Comparison of ENCODE assay signal across 9 cellular contexts in genomic region chr16:4496305-4496704, GRCh38. TPM values are rescaled to one million over a fixed set of nuclear protein-coding genes. Genes with fewer than 3 reads are reported as not detected.
A peak's percentile ranks its signal among the peaks of the same experiment; 100 is the strongest.
DNase-seq lines count a peak whose midpoint lies in the region; ATAC-seq, FAIRE-seq and TF ChIP-seq lines count a peak whose summit lies in the region.
"Had no signal": no experiment of that assay in that cellular context is flagged by ENCODE, and none has a peak within 500 bp of the region (broad histone marks: within the 10 kb centered on the region; RNA-seq: fewer than 3 reads in every experiment).

No MANE protein-coding gene starts in this region.

- H3K27ac Mint-ChIP-seq in natural killer cell treated with Interleukin-12 subunit alpha and Interleukin-12 subunit beta and Interleukin-15 and Interleukin-18, amount 100 ng/mL, for 72 hours, result peak overlapping the region in 1 of 2 donors; percentile 67
- H3K27ac Mint-ChIP-seq in endothelial cell (ENCODE audit: unreplicated experiment), result no peak overlapping the region

- H3K9me3 Mint-ChIP-seq in natural killer cell treated with Interleukin-12 subunit alpha and Interleukin-12 subunit beta and Interleukin-15 and Interleukin-18, amount 100 ng/mL, for 72 hours, result no peaks in the 10 kb centered on the region
- H3K9me3 Mint-ChIP-seq in endothelial cell (ENCODE audit: unreplicated experiment), result no peaks in the 10 kb centered on the region

- H3K27me3 ChIP-seq in bronchial epithelial cell (ENCODE audit: control insufficient read depth, insufficient read depth, low read length), result no peaks in the 10 kb centered on the region
- H3K27me3 ChIP-seq: ascending aorta had no signal

- DNase-seq in Daoy (ENCODE audit: low read depth) (peak; percentile 58), LHCN-M2 (ENCODE audit: low read depth) (peak; percentile 68), bronchial epithelial cell (ENCODE audit: low read depth) (peak; percentile 88), endothelial cell (ENCODE audit: low spot score) (no peak), T-helper 1 cell (no peak), NCI-H2196 (lab: John Stamatoyannopoulos, UW; ENCODE audit: unreplicated experiment) (no peak)
- no peak for DNase-seq in natural killer cell treated with Interleukin-12 subunit alpha and Interleukin-12 subunit beta and Interleukin-15 and Interleukin-18, amount 100 ng/mL, for 72 hours (ENCODE audit: low spot score)
- DNase-seq: NCI-H1436 had no signal

- ATAC-seq in natural killer cell treated with Interleukin-12 subunit alpha and Interleukin-12 subunit beta and Interleukin-15 and Interleukin-18, amount 100 ng/mL, for 72 hours, result peak; percentile 43 to 55

- H3K4me1 Mint-ChIP-seq in natural killer cell treated with Interleukin-12 subunit alpha and Interleukin-12 subunit beta and Interleukin-15 and Interleukin-18, amount 100 ng/mL, for 72 hours (ENCODE audit: low read depth in 2 of 2), result peaks cover 48 to 50% of the 10 kb centered on the region in 2 donors
- H3K4me1 Mint-ChIP-seq in endothelial cell (ENCODE audit: unreplicated experiment), result peaks cover 30% of the 10 kb centered on the region

- FAIRE-seq in bronchial epithelial cell (lab: Jason Lieb, UNC), result no peak

- TF ChIP-seq CTCF in bronchial epithelial cell (IDR thresholded peaks at IDR 0.05; ENCODE audit: insufficient read depth, low read length, severe bottlenecking), result no peak
- TF ChIP-seq CTCF in endothelial cell (IDR thresholded peaks at IDR 0.05; ENCODE audit: unreplicated experiment), result no peak

- no peak overlapping the region for H3K4me3 Mint-ChIP-seq in natural killer cell treated with Interleukin-12 subunit alpha and Interleukin-12 subunit beta and Interleukin-15 and Interleukin-18, amount 100 ng/mL, for 72 hours
- H3K4me3 Mint-ChIP-seq in endothelial cell (ENCODE audit: unreplicated experiment), result no peak overlapping the region

- peaks cover 4% of the 10 kb centered on the region for H3K36me3 Mint-ChIP-seq in natural killer cell treated with Interleukin-12 subunit alpha and Interleukin-12 subunit beta and Interleukin-15 and Interleukin-18, amount 100 ng/mL, for 72 hours
- peaks cover 30% of the 10 kb centered on the region for H3K36me3 Mint-ChIP-seq in endothelial cell (ENCODE audit: low read depth, unreplicated experiment)

- no peaks in the 10 kb centered on the region for H3K27me3 Mint-ChIP-seq in natural killer cell treated with Interleukin-12 subunit alpha and Interleukin-12 subunit beta and Interleukin-15 and Interleukin-18, amount 100 ng/mL, for 72 hours
- H3K27me3 Mint-ChIP-seq in endothelial cell (ENCODE audit: unreplicated experiment), result peaks cover 4% of the 10 kb centered on the region

- no peaks in the 10 kb centered on the region for H3K36me3 ChIP-seq in bronchial epithelial cell (ENCODE audit: control insufficient read depth, insufficient read depth, low read length)

- H3K4me3 ChIP-seq in bronchial epithelial cell (ENCODE audit: low read depth, low read length), result no peak overlapping the region
- H3K4me3 ChIP-seq: ascending aorta had no signal

RNA-seq across cellular contexts. Expression of gene HMOX2, which starts 20.1 kb away (rescaled TPM):
- total RNA-seq in Daoy (2014; rRNA removed; shearing (Covaris generic)), result 38.6 and 41.3 TPM in 2 replicates
- total RNA-seq in LHCN-M2 (2014; rRNA removed) (48.6 and 49.9 TPM in 2 replicates), bronchial epithelial cell (66.1 and 92.7 TPM in 2 replicates), endothelial cell (ENCODE audit: unreplicated experiment) (225 TPM)
- polyA plus RNA-seq in LHCN-M2 (2012), result 65.6 TPM
- 100 to 1,000 TPM in 1 of 2 donors, 10 to 100 TPM in 1; 99.5 to 102 TPM for total RNA-seq in natural killer cell treated with Interleukin-12 subunit alpha and Interleukin-12 subunit beta and Interleukin-15 and Interleukin-18, amount 100 ng/mL, for 72 hours

RNA-seq across cellular contexts. Expression of gene NMRAL1, which starts 21.9 kb away (rescaled TPM):
- 26.5 and 53.5 TPM in 2 replicates for total RNA-seq in Daoy (2014; rRNA removed; shearing (Covaris generic))
- total RNA-seq in LHCN-M2 (2014; rRNA removed) (27.6 and 40.7 TPM in 2 replicates), bronchial epithelial cell (62.7 and 69.4 TPM in 2 replicates), endothelial cell (ENCODE audit: unreplicated experiment) (35.3 TPM)
- 30.0 TPM for polyA plus RNA-seq in LHCN-M2 (2012)
- 10 to 100 TPM; 40.7 to 80.9 TPM for total RNA-seq in natural killer cell treated with Interleukin-12 subunit alpha and Interleukin-12 subunit beta and Interleukin-15 and Interleukin-18, amount 100 ng/mL, for 72 hours

RNA-seq across cellular contexts. Expression of gene CDIP1, which starts 42.3 kb away (rescaled TPM):
- total RNA-seq in Daoy (2014; rRNA removed; shearing (Covaris generic)), result 9.7 and 11.9 TPM in 2 replicates
- total RNA-seq in LHCN-M2 (2014; rRNA removed) (19.5 and 24.9 TPM in 2 replicates), bronchial epithelial cell (7.4 and 9.5 TPM in 2 replicates), endothelial cell (ENCODE audit: unreplicated experiment) (25.6 TPM)
- polyA plus RNA-seq in LHCN-M2 (2012), result 46.1 TPM
- 10 to 100 TPM; 24.5 to 28.2 TPM for total RNA-seq in natural killer cell treated with Interleukin-12 subunit alpha and Interleukin-12 subunit beta and Interleukin-15 and Interleukin-18, amount 100 ng/mL, for 72 hours

RNA-seq across cellular contexts. Expression of gene C16orf96, which starts 59.8 kb away (rescaled TPM):
- not detected in 2 replicates for total RNA-seq in Daoy (2014; rRNA removed; shearing (Covaris generic))
- total RNA-seq in LHCN-M2 (2014; rRNA removed) (0.06 TPM in 1 of 2 replicates, not detected in the other), bronchial epithelial cell (not detected in 2 replicates), endothelial cell (ENCODE audit: unreplicated experiment) (0.54 TPM)
- polyA plus RNA-seq in LHCN-M2 (2012), result 0.04 TPM
- not detected for total RNA-seq in natural killer cell treated with Interleukin-12 subunit alpha and Interleukin-12 subunit beta and Interleukin-15 and Interleukin-18, amount 100 ng/mL, for 72 hours
- total RNA-seq: ascending aorta had no signal

Comparison
In these comparisons a context has a peak if more than half of its experiments do, and no peak if none do; other contexts are left out.
1. DNase-seq: peak in Daoy (single experiment), LHCN-M2 (single experiment) and bronchial epithelial cell (single experiment); none in natural killer cell treated with Interleukin-12 subunit alpha and Interleukin-12 subunit beta and Interleukin-15 and Interleukin-18, amount 100 ng/mL, for 72 hours (single experiment), endothelial cell (single experiment), T-helper 1 cell (0 of 5) and NCI-H2196 (single experiment).